ENCODE assay signal across 19 cellular contexts in the genomic region with DNA sequence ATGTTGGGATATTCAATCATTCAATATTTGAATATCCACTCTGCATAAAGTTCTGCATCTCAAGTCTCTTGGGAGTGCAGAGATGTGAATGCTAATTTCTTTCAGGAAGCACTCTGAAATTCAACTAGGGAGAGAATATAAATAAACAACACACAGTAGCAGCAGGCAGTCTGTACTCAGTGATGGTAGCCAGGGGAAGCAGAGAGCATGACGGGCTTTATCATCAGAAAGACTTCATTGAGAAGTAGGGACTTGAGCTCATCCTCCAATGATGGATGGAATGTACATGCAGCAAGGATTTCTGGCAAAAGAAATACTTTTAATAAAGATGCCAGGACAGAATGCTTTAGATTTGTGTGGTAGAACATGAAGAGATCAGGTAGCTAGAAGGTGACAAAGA. TPM values are rescaled to one million over a fixed set of nuclear protein-coding genes. Genes with fewer than 3 reads are reported as not detected.
A peak's percentile ranks its signal among the peaks of the same experiment; 100 is the strongest.
DNase-seq lines count a peak whose midpoint lies in the region; ATAC-seq lines count a peak whose summit lies in the region.
"Had no signal": no experiment of that assay in that cellular context is flagged by ENCODE, and none has a peak within 500 bp of the region (broad histone marks: within the 10 kb centered on the region; RNA-seq: fewer than 3 reads in every experiment).

No MANE protein-coding gene starts in this region.

- peaks cover 70% of the 10 kb centered on the region for H3K27me3 Mint-ChIP-seq in activated T-cell treated with anti-CD3 and anti-CD28 coated beads, Interleukin-2, amount 50 U/mL, for 72 hours (ENCODE audit: low read depth)
- peaks cover 49% of the 10 kb centered on the region for H3K27me3 Mint-ChIP-seq in activated T-cell treated with anti-CD3 and anti-CD28 coated beads, Interleukin-2, amount 50 U/mL, for 4 hours (ENCODE audit: low read depth)
- peaks cover 39% of the 10 kb centered on the region for H3K27me3 Mint-ChIP-seq in T-helper 2 cell treated with Interferon-gamma antibody and Interleukin-4, amounts not matched to agents 5 μg/mL and 100 μg/mL, for 36 hours (ENCODE audit: low read depth)

- H3K4me1 ChIP-seq in adipocyte (ENCODE audit: control insufficient read depth, insufficient read depth, low read length) = no peaks in the 10 kb centered on the region
- H3K4me1 ChIP-seq: BLaER1, Caco-2 had no signal

- H3K9me3 Mint-ChIP-seq in activated T-cell treated with anti-CD3 and anti-CD28 coated beads, Interleukin-2, amount 50 U/mL, for 72 hours = peaks cover 3 to 7% of the 10 kb centered on the region in 2 donors
- peaks cover 5% of the 10 kb centered on the region for H3K9me3 Mint-ChIP-seq in activated T-cell treated with anti-CD3 and anti-CD28 coated beads, Interleukin-2, amount 50 U/mL, for 4 hours
- no peaks in the 10 kb centered on the region for H3K9me3 Mint-ChIP-seq in T-helper 2 cell treated with Interferon-gamma antibody and Interleukin-4, amounts not matched to agents 5 μg/mL and 100 μg/mL, for 36 hours
- H3K9me3 Mint-ChIP-seq: CD8-positive, alpha-beta T cell had no signal

- H3K27me3 ChIP-seq in adipocyte (replicated peaks; ENCODE audit: control insufficient read depth, insufficient read depth, low read length) = no peaks in the 10 kb centered on the region
- H3K27me3 ChIP-seq: BLaER1 had no signal

- no peak for ATAC-seq in activated T-cell treated with anti-CD3 and anti-CD28 coated beads, Interleukin-2, amount 50 U/mL, for 72 hours (replicated peaks in 1 of 2)
- no peak for ATAC-seq in activated T-cell treated with anti-CD3 and anti-CD28 coated beads, Interleukin-2, amount 50 U/mL, for 4 hours
- ATAC-seq: CD8-positive, alpha-beta T cell; GM12878; HCT116 had no signal

- no peaks in the 10 kb centered on the region for H3K36me3 ChIP-seq in adipocyte (ENCODE audit: control insufficient read depth, insufficient read depth, low read length, severe bottlenecking)
- H3K36me3 ChIP-seq: BLaER1 had no signal

- no peak overlapping the region for H3K4me3 Mint-ChIP-seq in activated T-cell treated with anti-CD3 and anti-CD28 coated beads, Interleukin-2, amount 50 U/mL, for 72 hours
- H3K4me3 Mint-ChIP-seq in activated T-cell treated with anti-CD3 and anti-CD28 coated beads, Interleukin-2, amount 50 U/mL, for 4 hours = no peak overlapping the region
- no peak overlapping the region for H3K4me3 Mint-ChIP-seq in T-helper 2 cell treated with Interferon-gamma antibody and Interleukin-4, amounts not matched to agents 5 μg/mL and 100 μg/mL, for 36 hours
- H3K4me3 Mint-ChIP-seq: B cell; CD4-positive, CD25-positive, alpha-beta regulatory T cell; CD8-positive, alpha-beta T cell; H9 had no signal

- no peak for DNase-seq in activated T-cell treated with anti-CD3 and anti-CD28 coated beads, Interleukin-2, amount 50 U/mL, for 72 hours
- no peak for DNase-seq in activated T-cell treated with anti-CD3 and anti-CD28 coated beads, Interleukin-2, amount 50 U/mL, for 4 hours
- DNase-seq in adipocyte (ENCODE audit: low read depth) (peak; percentile 19), iris pigment epithelial cell (ENCODE audit: low read depth) (peak; percentile 46), T-helper 1 cell (no peak)
- no peak for DNase-seq in T-helper 2 cell treated with Interferon-gamma antibody and Interleukin-4, amounts not matched to agents 5 μg/mL and 100 μg/mL, for 36 hours (ENCODE audit: low spot score)
- DNase-seq: Caco-2; CD4-positive, CD25-positive, alpha-beta regulatory T cell; CD8-positive, alpha-beta T cell; DMS153; DND-41; EL; GDM1; GM23248; H9 had no signal

- no peak overlapping the region for H3K4me3 ChIP-seq in adipocyte (ENCODE audit: low read length)
- H3K4me3 ChIP-seq: BLaER1, GM12878, GM23248 had no signal

- H3K4me1 Mint-ChIP-seq in activated T-cell treated with anti-CD3 and anti-CD28 coated beads, Interleukin-2, amount 50 U/mL, for 72 hours (ENCODE audit: low read depth) = no peaks in the 10 kb centered on the region
- H3K4me1 Mint-ChIP-seq in activated T-cell treated with anti-CD3 and anti-CD28 coated beads, Interleukin-2, amount 50 U/mL, for 4 hours (ENCODE audit: low read depth) = no peaks in the 10 kb centered on the region
- no peaks in the 10 kb centered on the region for H3K4me1 Mint-ChIP-seq in T-helper 2 cell treated with Interferon-gamma antibody and Interleukin-4, amounts not matched to agents 5 μg/mL and 100 μg/mL, for 36 hours (ENCODE audit: low read depth)
- H3K4me1 Mint-ChIP-seq: B cell; CD4-positive, CD25-positive, alpha-beta regulatory T cell; H9 had no signal

- no peaks in the 10 kb centered on the region for H3K9me3 ChIP-seq in adipocyte (ENCODE audit: control insufficient read depth, low read length)
- H3K9me3 ChIP-seq: BLaER1, Caco-2 had no signal

- peak overlapping the region; percentile 23 for H3K27ac Mint-ChIP-seq in activated T-cell treated with anti-CD3 and anti-CD28 coated beads, Interleukin-2, amount 50 U/mL, for 72 hours
- H3K27ac Mint-ChIP-seq in T-helper 2 cell treated with Interferon-gamma antibody and Interleukin-4, amounts not matched to agents 5 μg/mL and 100 μg/mL, for 36 hours = no peak overlapping the region
- H3K27ac Mint-ChIP-seq: B cell; CD8-positive, alpha-beta T cell; H9 had no signal

- peaks cover 0 to 3% of the 10 kb centered on the region in 2 donors for H3K36me3 Mint-ChIP-seq in activated T-cell treated with anti-CD3 and anti-CD28 coated beads, Interleukin-2, amount 50 U/mL, for 72 hours (ENCODE audit: insufficient read depth in 2 of 2)
- H3K36me3 Mint-ChIP-seq in activated T-cell treated with anti-CD3 and anti-CD28 coated beads, Interleukin-2, amount 50 U/mL, for 4 hours (ENCODE audit: insufficient read depth) = no peaks in the 10 kb centered on the region
- H3K36me3 Mint-ChIP-seq in T-helper 2 cell treated with Interferon-gamma antibody and Interleukin-4, amounts not matched to agents 5 μg/mL and 100 μg/mL, for 36 hours (ENCODE audit: low read depth) = no peaks in the 10 kb centered on the region
- H3K36me3 Mint-ChIP-seq: CD4-positive, CD25-positive, alpha-beta regulatory T cell; CD8-positive, alpha-beta T cell had no signal

- no peak overlapping the region for H3K9ac ChIP-seq in adipocyte (ENCODE audit: low read length)
- H3K9ac ChIP-seq: BLaER1, GM23248 had no signal

RNA-seq across cellular contexts. Expression of a gene that starts 9.8 kb away (rescaled TPM):
- total RNA-seq in activated T-cell treated with anti-CD3 and anti-CD28 coated beads, Interleukin-2, amount 50 U/mL, for 72 hours = under 1 TPM; 0.31 to 0.35 TPM
- total RNA-seq in activated T-cell treated with anti-CD3 and anti-CD28 coated beads, Interleukin-2, amount 50 U/mL, for 4 hours = 1 to 10 TPM in 1 of 3 donors, under 1 TPM in 2; 0.79 to 1.4 (median 0.90) TPM
- total RNA-seq: CD8-positive, alpha-beta T cell had no signal

Comparison
In these comparisons a context has a peak if more than half of its experiments do, and no peak if none do; other contexts are left out.
1. DNase-seq: peak in adipocyte (single experiment) and iris pigment epithelial cell (single experiment); none in activated T-cell treated with anti-CD3 and anti-CD28 coated beads, Interleukin-2, amount 50 U/mL, for 72 hours (0 of 2), activated T-cell treated with anti-CD3 and anti-CD28 coated beads, Interleukin-2, amount 50 U/mL, for 4 hours (single experiment), T-helper 2 cell treated with Interferon-gamma antibody and Interleukin-4, amounts not matched to agents 5 μg/mL and 100 μg/mL, for 36 hours (single experiment) and T-helper 1 cell (0 of 5).